1 cellular context compared by ENCODE assay signal in genomic region chr16:68244481-68244902, GRCh38.
A peak's percentile ranks its signal among the peaks of the same experiment; 100 is the strongest.
TF ChIP-seq lines count a peak whose summit lies in the region.

No MANE protein-coding gene starts in this region.

TF ChIP-seq in GM12878, 131 proteins besides CTCF, POLR2A, EP300 and RAD21:
- TF ChIP-seq BRCA1 (IDR thresholded peaks at IDR 0.05; ENCODE audit: low read depth, low read length), result no peak
- 0 out of 2 replicates have a peak, but pooled peaks have one; percentile 12 for TF ChIP-seq ZBTB40 (IDR thresholded peaks at IDR 0.05; ENCODE audit: borderline replicate concordance)
- TF ChIP-seq POLR2AphosphoS2 (IDR thresholded peaks at IDR 0.05; ENCODE audit: low read depth, low read length), result no peak
- TF ChIP-seq ZBED1 (IDR thresholded peaks at IDR 0.05; ENCODE audit: borderline replicate concordance), result no peak
- 0 out of 2 replicates have a peak, but pooled peaks have one; percentile 29 for TF ChIP-seq LARP7 (IDR thresholded peaks at IDR 0.05)
